Comparison of ENCODE assay signal across 15 cellular contexts in the genomic region with DNA sequence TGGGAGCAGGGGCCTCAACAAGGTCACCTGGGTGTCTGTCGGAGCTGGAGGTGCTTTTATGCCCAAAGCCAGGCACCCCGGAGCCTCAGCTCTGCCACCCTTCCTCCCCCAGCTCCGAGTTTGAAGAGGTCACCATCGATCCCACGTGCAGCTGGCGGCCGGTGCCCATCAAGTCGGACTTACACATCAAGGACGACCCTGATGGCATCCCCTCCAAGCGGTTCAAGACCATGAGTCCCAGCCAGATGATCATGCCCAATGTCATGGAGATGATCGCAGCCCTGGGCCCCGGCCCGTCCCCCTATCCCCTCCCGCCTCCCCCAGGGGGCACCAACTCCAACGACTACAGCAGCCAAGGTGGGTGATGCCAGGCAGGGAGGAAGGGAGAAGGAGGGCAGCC. TPM values are rescaled to one million over a fixed set of nuclear protein-coding genes. Genes with fewer than 3 reads are reported as not detected.
DNase-seq lines count a peak whose midpoint lies in the region; TF ChIP-seq lines count a peak whose summit lies in the region.
"Had no signal": no experiment of that assay in that cellular context is flagged by ENCODE, and none has a peak within 500 bp of the region (broad histone marks: within the 10 kb centered on the region; RNA-seq: fewer than 3 reads in every experiment).

No MANE protein-coding gene starts in this region.

- no peaks in the 10 kb centered on the region for H3K4me1 Mint-ChIP-seq in endodermal cell
- no peaks in the 10 kb centered on the region for H3K4me1 Mint-ChIP-seq in progenitor cell of endocrine pancreas (ENCODE audit: low read depth)

- H3K14ac ChIP-seq in neuronal stem cell (ENCODE audit: low read length): no peak overlapping the region

- no peak overlapping the region for H2AFZ ChIP-seq in neuronal stem cell (ENCODE audit: low read length)

- no peak overlapping the region for H4K8ac ChIP-seq in neuronal stem cell (ENCODE audit: low read depth, low read length)

- H2BK120ac ChIP-seq in neuronal stem cell (ENCODE audit: low read depth, low read length): no peak overlapping the region

- H3K27me3 ChIP-seq in AG04450 (ENCODE audit: control insufficient read depth, insufficient read depth, low read length): no peaks in the 10 kb centered on the region
- H3K27me3 ChIP-seq in endodermal cell (ENCODE audit: control insufficient read depth, insufficient read depth, low read length, poor library complexity, severe bottlenecking): no peaks in the 10 kb centered on the region
- H3K27me3 ChIP-seq in neuronal stem cell (ENCODE audit: control insufficient read depth in 3 of 3, insufficient read depth in 3 of 3, low read depth in 1 of 3, low read length in 3 of 3): no peaks in the 10 kb centered on the region

- H3K9ac ChIP-seq in endodermal cell (ENCODE audit: extremely low read depth, low read length, poor library complexity, severe bottlenecking) (no peak overlapping the region), neuronal stem cell (ENCODE audit: low read depth, low read length, poor library complexity) (no peak overlapping the region)

- no peaks in the 10 kb centered on the region; the same call in 1 of the 2 replicates for H3K9me3 ChIP-seq in AG04450 (ENCODE audit: control insufficient read depth, insufficient read depth, low read length)
- H3K9me3 ChIP-seq in endodermal cell (ENCODE audit: control insufficient read depth, low read length): no peaks in the 10 kb centered on the region
- H3K9me3 ChIP-seq in neuronal stem cell (replicated peaks in 1 of 2; ENCODE audit: control insufficient read depth in 2 of 2, insufficient read depth in 1 of 2, low read depth in 1 of 2, low read length in 2 of 2): no peaks in the 10 kb centered on the region

- no peak overlapping the region for H2AK5ac ChIP-seq in neuronal stem cell (ENCODE audit: low read depth, low read length)

- H3K36me3 ChIP-seq in endodermal cell (ENCODE audit: control insufficient read depth, insufficient read depth, low read length) (peaks cover 52% of the 10 kb centered on the region), neuronal stem cell (replicated peaks in 1 of 2; ENCODE audit: control insufficient read depth in 2 of 2, insufficient read depth in 2 of 2, low read length in 2 of 2) (peaks cover 84 to 97% of the 10 kb centered on the region in 2 donors)

- H2BK12ac ChIP-seq in neuronal stem cell (ENCODE audit: low read length): no peak overlapping the region

- CTCF ChIA-PET in AG04450 (lab: Charles Lee): no interaction called here
- CTCF ChIA-PET in RWPE1 (lab: Yijun Ruan, JAX): no interaction called here

- no peaks in the 10 kb centered on the region for H3K27me3 Mint-ChIP-seq in endodermal cell (ENCODE audit: insufficient read depth)
- H3K27me3 Mint-ChIP-seq in progenitor cell of endocrine pancreas: no peaks in the 10 kb centered on the region

- POLR2A ChIA-PET in AG04450 (lab: Yijun Ruan, JAX): no interaction called here
- POLR2A ChIA-PET in RWPE1 (lab: Yijun Ruan, JAX; ENCODE audit: low non-redundant PET): no interaction called here

- H3K4me3 ChIP-seq in AG04450 (ENCODE audit: low read depth, low read length) (no peak overlapping the region), endodermal cell (ENCODE audit: low read length) (no peak overlapping the region), neuronal stem cell (ENCODE audit: low read length in 2 of 2) (no peak overlapping the region)

- H4K91ac ChIP-seq in neuronal stem cell (ENCODE audit: low read depth, low read length, poor library complexity): no peak overlapping the region

- H3K9me3 Mint-ChIP-seq in endodermal cell (no peaks in the 10 kb centered on the region), progenitor cell of endocrine pancreas (ENCODE audit: low read depth) (no peaks in the 10 kb centered on the region)
- H3K9me3 Mint-ChIP-seq: CD14-positive monocyte; CD8-positive, alpha-beta T cell; HFFc6 had no signal

- H3K27ac ChIP-seq in AG04450 (ENCODE audit: low read depth, low read length) (peak overlapping the region; percentile 21), RWPE1 (peak overlapping the region; percentile 44; the same call in 1 of the 2 replicates), endodermal cell (ENCODE audit: low read depth, low read length) (no peak overlapping the region), neuronal stem cell (replicated peaks; ENCODE audit: low read length) (no peak overlapping the region)

- H2BK5ac ChIP-seq in neuronal stem cell (ENCODE audit: low read length): peak overlapping the region; percentile 53

- no peak overlapping the region for H3K18ac ChIP-seq in neuronal stem cell (ENCODE audit: low read length)

- H3K4ac ChIP-seq in neuronal stem cell (ENCODE audit: low read length): no peak overlapping the region

- H2BK15ac ChIP-seq in neuronal stem cell (ENCODE audit: low read length): no peak overlapping the region

- no peak overlapping the region for H3K27ac Mint-ChIP-seq in endodermal cell
- H3K27ac Mint-ChIP-seq in progenitor cell of endocrine pancreas: no peak overlapping the region
- H3K27ac Mint-ChIP-seq: CD8-positive, alpha-beta T cell had no signal

- 92 to 98% methylated on average over 7 to 15 of the region's 15 CpGs for WGBS in endodermal cell (ENCODE audit: insufficient coverage in 1 of 2, insufficient read length in 1 of 2), 2 experiments
- WGBS in neuronal stem cell (ENCODE audit: extremely low coverage in 2 of 2, insufficient read length in 2 of 2, insufficient replicate concordance in 1 of 2), 2 donors: no CpG with 5 or more reads among the region's 15 CpGs

- no peak overlapping the region for H3K23ac ChIP-seq in neuronal stem cell (ENCODE audit: low read depth, low read length, poor library complexity)

- peaks cover 5% of the 10 kb centered on the region for H3K79me1 ChIP-seq in neuronal stem cell (ENCODE audit: low read depth, low read length)

- H3K4me1 ChIP-seq in endodermal cell (ENCODE audit: control insufficient read depth, insufficient read depth, low read length): no peaks in the 10 kb centered on the region
- H3K4me1 ChIP-seq in neuronal stem cell (ENCODE audit: control insufficient read depth in 2 of 2, insufficient read depth in 1 of 2, low read depth in 1 of 2, low read length in 2 of 2): peaks cover 0 to 5% of the 10 kb centered on the region in 2 donors

- H3K4me3 Mint-ChIP-seq in endodermal cell (no peak overlapping the region), progenitor cell of endocrine pancreas (ENCODE audit: low read depth) (no peak overlapping the region)
- H3K4me3 Mint-ChIP-seq: CD8-positive, alpha-beta T cell; HFFc6 had no signal

- H3K4me2 ChIP-seq in neuronal stem cell (ENCODE audit: insufficient read depth, low read length, poor library complexity, severe bottlenecking): no peak overlapping the region

- TF ChIP-seq CTCF in AG04450 (IDR thresholded peaks at IDR 0.05; ENCODE audit: low read depth, low read length) (no peak), RWPE1 (conservative IDR thresholded peaks at IDR 0.05; ENCODE audit: low read depth) (no peak), endodermal cell (conservative IDR thresholded peaks at IDR 0.05) (peak; percentile 22), progenitor cell of endocrine pancreas (IDR thresholded peaks at IDR 0.05; ENCODE audit: unreplicated experiment) (no peak)

- H3K36me3 Mint-ChIP-seq in endodermal cell (ENCODE audit: low read depth) (peaks cover 53% of the 10 kb centered on the region), progenitor cell of endocrine pancreas (ENCODE audit: insufficient read depth) (peaks cover 15% of the 10 kb centered on the region)

- DNase-seq in AG04450 (ENCODE audit: low read depth, low spot score) (no peak), RWPE1 (ENCODE audit: low spot score) (no peak), endodermal cell (no peak), neuronal stem cell (ENCODE audit: low spot score) (no peak), NCI-H1436 treated with DMSO at 0.1 percent for 48 hours (lab: John Stamatoyannopoulos, UW) (no peak), EL (no peak), progenitor cell of endocrine pancreas (ENCODE audit: low spot score, unreplicated experiment) (no peak)
- DNase-seq: CD8-positive, alpha-beta T cell; COR-L47; DMS153; DMS79 treated with DMSO at 0.1 percent for 48 hours; GDM1; HCEC 1CT; HFFc6 had no signal

RNA-seq across cellular contexts. Expression of a gene that starts 41.3 kb away (rescaled TPM):
- polyA plus RNA-seq in AG04450 (2011; rRNA removed): 68.6 and 77.2 TPM in 2 replicates
- 50.0 and 81.1 TPM in 2 replicates for polyA minus RNA-seq in AG04450 (2011; rRNA and poly(A)+ RNA removed)
- total RNA-seq in endodermal cell (10 to 100 TPM; 50.4 to 51.0 TPM), progenitor cell of endocrine pancreas (35.9 and 37.1 TPM in 2 replicates)
- polyA plus RNA-seq in endodermal cell (2013, experiment 1 of 2): 54.6 TPM
- polyA plus RNA-seq in endodermal cell (2013, experiment 2 of 2): 46.4 TPM
- polyA plus RNA-seq in neuronal stem cell (2013, experiment 1 of 2): 42.1 TPM
- polyA plus RNA-seq in neuronal stem cell (2013, experiment 2 of 2): 42.3 TPM

Comparison
In these comparisons a context has a peak if more than half of its experiments do, and no peak if none do; other contexts are left out.
1. H3K27ac ChIP-seq: peak in AG04450 (single experiment) and RWPE1 (single experiment); none in endodermal cell (single experiment) and neuronal stem cell (single experiment).